Comparison of ENCODE assay signal across 18 cellular contexts in the genomic region with DNA sequence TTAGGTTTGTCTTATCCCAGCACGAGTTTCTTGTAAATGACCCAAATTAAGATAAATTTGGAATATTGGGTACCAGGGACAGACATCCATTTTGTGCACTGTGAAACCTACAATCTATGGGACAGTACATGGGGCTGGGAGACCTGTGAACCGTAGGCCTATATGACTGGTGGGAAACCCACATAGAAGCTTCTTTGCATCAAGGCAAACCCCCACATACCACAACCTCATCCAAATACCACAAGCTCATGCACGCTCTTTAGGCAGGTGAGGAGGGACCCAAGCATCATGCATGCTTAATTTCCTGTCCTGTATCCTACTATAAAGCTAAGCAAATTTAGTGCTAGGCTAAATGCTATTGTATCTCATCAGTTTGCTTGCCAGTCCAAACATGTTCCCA. TPM values are rescaled to one million over a fixed set of nuclear protein-coding genes. Genes with fewer than 3 reads are reported as not detected.
DNase-seq lines count a peak whose midpoint lies in the region; ATAC-seq and TF ChIP-seq lines count a peak whose summit lies in the region.
"Had no signal": no experiment of that assay in that cellular context is flagged by ENCODE, and none has a peak within 500 bp of the region (broad histone marks: within the 10 kb centered on the region; RNA-seq: fewer than 3 reads in every experiment).

No MANE protein-coding gene starts in this region.

- no peaks in the 10 kb centered on the region for H3K9me3 ChIP-seq in naive thymus-derived CD4-positive, alpha-beta T cell (ENCODE audit: control insufficient read depth in 2 of 3, low read length in 3 of 3)
- H3K9me3 ChIP-seq: gastroesophageal sphincter, lower lobe of right lung, transverse colon had no signal

- peak; percentile 35 for DNase-seq in GM13977 (ENCODE audit: low spot score)
- peak in 1 of 9 donors; percentile 14 for DNase-seq in naive thymus-derived CD4-positive, alpha-beta T cell
- no peak for DNase-seq in NK-92 treated with Interleukin-12 subunit alpha and Interleukin-12 subunit beta, amount 100 ng/mL, for 24 hours (lab: John Stamatoyannopoulos, UW)
- DNase-seq in NCI-H187 treated with DMSO at 0.1 percent for 48 hours (lab: John Stamatoyannopoulos, UW) = no peak
- no peak for DNase-seq in HUDEP-2 (lab: John Stamatoyannopoulos, UW; ENCODE audit: unreplicated experiment in 76 of 76)
- no peak for DNase-seq in NCI-H1694 treated with DMSO at 0.1 percent for 48 hours (lab: John Stamatoyannopoulos, UW)
- DNase-seq: activated T-cell treated with anti-CD3 and anti-CD28 coated beads for 4 hours, GF-D8, lower lobe of right lung, NCI-H1105 treated with DMSO at 0.1 percent for 48 hours, nephron progenitor cell, transverse colon had no signal

- H3K4me1 Mint-ChIP-seq in naive thymus-derived CD4-positive, alpha-beta T cell = peaks cover 5 to 29% (median 22%) of the 10 kb centered on the region in 7 donors
- H3K4me1 Mint-ChIP-seq: nephron progenitor cell had no signal

- H3K27me3 ChIP-seq in naive thymus-derived CD4-positive, alpha-beta T cell (ENCODE audit: control insufficient read depth in 2 of 2, insufficient read depth in 2 of 2, low read length in 2 of 2) = no peaks in the 10 kb centered on the region
- H3K27me3 ChIP-seq: gastroesophageal sphincter, transverse colon had no signal

- peaks cover 0 to 2% (median 0%) of the 10 kb centered on the region in 5 donors for H3K27me3 Mint-ChIP-seq in naive thymus-derived CD4-positive, alpha-beta T cell

- H3K4me1 ChIP-seq in naive thymus-derived CD4-positive, alpha-beta T cell (ENCODE audit: control insufficient read depth in 2 of 2, insufficient read depth in 2 of 2, low read length in 2 of 2) = no peaks in the 10 kb centered on the region
- H3K4me1 ChIP-seq: gastroesophageal sphincter, lower lobe of right lung, transverse colon had no signal

- intact Hi-C loops in naive thymus-derived CD4-positive, alpha-beta T cell (cut with micrococcal nuclease) = no loop called here

- H3K4me3 Mint-ChIP-seq in naive thymus-derived CD4-positive, alpha-beta T cell = no peak overlapping the region
- H3K4me3 Mint-ChIP-seq: nephron progenitor cell had no signal

- H3K4me3 ChIP-seq in naive thymus-derived CD4-positive, alpha-beta T cell (ENCODE audit: low read length) = no peak overlapping the region
- H3K4me3 ChIP-seq: gastroesophageal sphincter, lower lobe of right lung, transverse colon had no signal

- peaks cover 6 to 30% (median 18%) of the 10 kb centered on the region in 11 donors for H3K9me3 Mint-ChIP-seq in naive thymus-derived CD4-positive, alpha-beta T cell

- ATAC-seq in GM21529 (IDR thresholded peaks at IDR 0.05; ENCODE audit: unreplicated experiment) (peak; percentile 51), HG03378 (IDR thresholded peaks at IDR 0.05; ENCODE audit: unreplicated experiment) (peak; percentile 50)
- peak; percentile 34 for ATAC-seq in naive thymus-derived CD4-positive, alpha-beta T cell
- ATAC-seq: gastroesophageal sphincter, lower lobe of right lung had no signal

- peaks cover 0 to 36% (median 7%) of the 10 kb centered on the region in 3 experiments for H3K36me3 ChIP-seq in naive thymus-derived CD4-positive, alpha-beta T cell (ENCODE audit: control insufficient read depth in 2 of 3, insufficient read depth in 3 of 3, low read length in 3 of 3)
- H3K36me3 ChIP-seq: gastroesophageal sphincter, lower lobe of right lung, transverse colon had no signal

- H3K36me3 Mint-ChIP-seq in naive thymus-derived CD4-positive, alpha-beta T cell = peaks cover 11 to 54% (median 39%) of the 10 kb centered on the region in 5 donors

- TF ChIP-seq CTCF in GM13977 (IDR thresholded peaks at IDR 0.05; ENCODE audit: extremely low read depth, insufficient read depth, missing control alignments) = no peak

- H3K27ac ChIP-seq in naive thymus-derived CD4-positive, alpha-beta T cell (ENCODE audit: low read depth, low read length) = no peak overlapping the region
- H3K27ac ChIP-seq: gastroesophageal sphincter, HL-60, KMS-11, lower lobe of right lung, transverse colon had no signal

- peak overlapping the region in 2 of 9 donors; percentile 8 to 72 for H3K27ac Mint-ChIP-seq in naive thymus-derived CD4-positive, alpha-beta T cell
- H3K27ac Mint-ChIP-seq: nephron progenitor cell had no signal

- in situ Hi-C loops in GM13977 (cut with MboI; ENCODE audit: low pct_unique_long_range_greater_than_20kb, low sequenced_read_pairs, unreplicated experiment) = no loop called here

- CTCF ChIA-PET in naive thymus-derived CD4-positive, alpha-beta T cell (lab: Charles Lee) = interaction anchor here (0.6 kb wide), 1 partner anchor 407 kb away, joined by 5 read pairs; no protein-coding TSS in a partner anchor

- POLR2A ChIA-PET in naive thymus-derived CD4-positive, alpha-beta T cell (lab: Charles Lee) = interaction anchor here (0.6 kb wide), 1 partner anchor 44 kb away, joined by 3 read pairs; no protein-coding TSS in a partner anchor

RNA-seq across cellular contexts. Expression of gene NIPAL1, which starts 47.8 kb away (rescaled TPM):
- 1 to 10 TPM in 3 of 5 experiments, under 1 TPM in 1, not detected in 1; 0.45 to 3.3 (median 1.9) TPM for total RNA-seq in naive thymus-derived CD4-positive, alpha-beta T cell
- polyA plus RNA-seq in naive thymus-derived CD4-positive, alpha-beta T cell = under 1 TPM; 0.76 to 0.86 TPM

RNA-seq across cellular contexts. Expression of gene CNGA1, which starts 47.9 kb away (rescaled TPM):
- total RNA-seq in naive thymus-derived CD4-positive, alpha-beta T cell = not detected
- under 1 TPM in 1 of 2 donors, not detected in 1; 0.49 TPM for polyA plus RNA-seq in naive thymus-derived CD4-positive, alpha-beta T cell
- total RNA-seq: endothelial cell of umbilical vein had no signal
- polyA plus RNA-seq: endothelial cell of umbilical vein had no signal
